Comparison of ENCODE assay signal across 28 cellular contexts in the genomic region with DNA sequence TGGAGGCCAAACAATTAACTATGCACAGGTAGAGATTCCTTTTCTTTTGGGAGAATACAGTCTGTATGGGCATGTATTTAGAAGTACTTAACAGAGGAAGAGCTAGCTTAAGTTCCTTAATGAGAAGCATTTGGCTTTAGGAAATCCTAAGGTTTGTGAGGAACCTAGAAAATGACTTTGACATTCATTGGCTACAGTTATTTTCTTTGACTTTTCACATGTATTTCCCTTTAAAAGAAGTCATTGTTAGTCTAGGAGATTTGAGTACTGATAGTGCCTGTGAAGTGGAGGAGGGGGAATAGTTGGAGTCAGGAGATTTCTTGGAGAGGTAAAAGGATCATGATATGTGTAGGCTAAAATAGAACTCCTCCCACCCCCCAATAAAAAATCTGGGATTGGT. TPM values are rescaled to one million over a fixed set of nuclear protein-coding genes. Genes with fewer than 3 reads are reported as not detected.
DNase-seq lines count a peak whose midpoint lies in the region; ATAC-seq and TF ChIP-seq lines count a peak whose summit lies in the region.
"Had no signal": no experiment of that assay in that cellular context is flagged by ENCODE, and none has a peak within 500 bp of the region (broad histone marks: within the 10 kb centered on the region; RNA-seq: fewer than 3 reads in every experiment).

No MANE protein-coding gene starts in this region.

- H2AFZ ChIP-seq in neural progenitor cell (replicated peaks): no peak overlapping the region

- H3K36me3 ChIP-seq in HUES64 (ENCODE audit: insufficient read depth, low read length) (peaks cover 66% of the 10 kb centered on the region), neural progenitor cell (peaks cover 16% of the 10 kb centered on the region)
- H3K36me3 ChIP-seq: tibial artery had no signal

- peak overlapping the region; percentile 20 for H3K4me2 ChIP-seq in neural progenitor cell
- H3K4me2 ChIP-seq: KMS-11 had no signal

- ATAC-seq in activated T-cell treated with anti-CD3 and anti-CD28 coated beads, Interleukin-2, amount 50 U/mL, for 72 hours (replicated peaks in 1 of 2): no peak
- no peak for ATAC-seq in T-cell (replicated peaks in 1 of 4)
- ATAC-seq in effector memory CD8-positive, alpha-beta T cell (replicated peaks): no peak
- ATAC-seq: HCT116; naive thymus-derived CD8-positive, alpha-beta T cell; psoas muscle had no signal

- peaks cover 9 to 19% of the 10 kb centered on the region in 2 donors for H3K36me3 Mint-ChIP-seq in activated T-cell treated with anti-CD3 and anti-CD28 coated beads, Interleukin-2, amount 50 U/mL, for 72 hours (ENCODE audit: insufficient read depth in 2 of 2)
- peaks cover 5% of the 10 kb centered on the region for H3K36me3 Mint-ChIP-seq in endothelial cell (ENCODE audit: low read depth, unreplicated experiment)
- peaks cover 14% of the 10 kb centered on the region for H3K36me3 Mint-ChIP-seq in neural progenitor cell
- no peaks in the 10 kb centered on the region for H3K36me3 Mint-ChIP-seq in T-cell
- peaks cover 18% of the 10 kb centered on the region for H3K36me3 Mint-ChIP-seq in effector memory CD8-positive, alpha-beta T cell (ENCODE audit: insufficient read depth)

- peaks cover 10% of the 10 kb centered on the region for H3F3A ChIP-seq in neural progenitor cell (ENCODE audit: low read depth)

- DNase-seq in activated T-cell treated with anti-CD3 and anti-CD28 coated beads, Interleukin-2, amount 50 U/mL, for 72 hours: no peak
- no peak for DNase-seq in activated T-cell treated with anti-CD3 and anti-CD28 coated beads, Interleukin-2, amount 50 U/mL, for 48 hours
- no peak for DNase-seq in endothelial cell (ENCODE audit: low spot score)
- DNase-seq in neural progenitor cell (ENCODE audit: low spot score): no peak
- no peak for DNase-seq in T-cell
- no peak for DNase-seq in NCI-H524 treated with DMSO at 0.1 percent for 48 hours (lab: John Stamatoyannopoulos, UW)
- no peak for DNase-seq in effector memory CD8-positive, alpha-beta T cell
- DNase-seq: ACHN; activated gamma-delta T cell; activated naive CD8-positive, alpha-beta T cell treated with anti-CD3 and anti-CD28 coated beads, Interleukin-2, amount 10 ng/mL, durations not matched to agents 7 days and 5 days; aorta; CD4-positive, alpha-beta memory T cell; effector CD8-positive, alpha-beta T cell; glutamatergic neuron; kidney; naive thymus-derived CD8-positive, alpha-beta T cell; NCI-H1417; NCI-H2029; NCI-H526 treated with DMSO at 0.1 percent for 48 hours; NK-92 treated with Interleukin-12 subunit alpha and Interleukin-12 subunit beta, amount 100 ng/mL, for 24 hours; occipital lobe; psoas muscle; stimulated activated CD4-positive, alpha-beta T cell treated with anti-CD3 and anti-CD28 coated beads, Interleukin-4, amount 100 ng/mL, for 1 hour; tibial artery had no signal

- H3K4me3 Mint-ChIP-seq in activated T-cell treated with anti-CD3 and anti-CD28 coated beads, Interleukin-2, amount 50 U/mL, for 72 hours: peak overlapping the region in 1 of 2 donors; percentile 43
- H3K4me3 Mint-ChIP-seq in endothelial cell (ENCODE audit: unreplicated experiment) (no peak overlapping the region), neural progenitor cell (no peak overlapping the region), T-cell (no peak overlapping the region)
- H3K4me3 Mint-ChIP-seq in effector memory CD8-positive, alpha-beta T cell: no peak overlapping the region
- H3K4me3 Mint-ChIP-seq: activated naive CD8-positive, alpha-beta T cell treated with anti-CD3 and anti-CD28 coated beads, Interleukin-2, amount 10 ng/mL, durations not matched to agents 7 days and 5 days; B cell; CD4-positive, alpha-beta memory T cell; naive thymus-derived CD8-positive, alpha-beta T cell had no signal

- H3K9me3 ChIP-seq in HUES64 (ENCODE audit: insufficient read depth, low read depth, low read length) (no peaks in the 10 kb centered on the region), neural progenitor cell (ENCODE audit: low read depth) (no peaks in the 10 kb centered on the region)
- H3K9me3 ChIP-seq: psoas muscle, tibial artery had no signal

- POLR2A ChIA-PET in T-cell (lab: Charles Lee): no interaction called here

- H3K27me3 Mint-ChIP-seq in activated T-cell treated with anti-CD3 and anti-CD28 coated beads, Interleukin-2, amount 50 U/mL, for 72 hours (ENCODE audit: low read depth): no peaks in the 10 kb centered on the region
- H3K27me3 Mint-ChIP-seq in endothelial cell (ENCODE audit: unreplicated experiment): peaks cover 7% of the 10 kb centered on the region
- peaks cover 2% of the 10 kb centered on the region for H3K27me3 Mint-ChIP-seq in neural progenitor cell (ENCODE audit: insufficient read depth, low read depth)
- peaks cover 0 to 2% of the 10 kb centered on the region in 2 donors for H3K27me3 Mint-ChIP-seq in T-cell
- H3K27me3 Mint-ChIP-seq in effector memory CD8-positive, alpha-beta T cell: no peaks in the 10 kb centered on the region
- H3K27me3 Mint-ChIP-seq: activated naive CD8-positive, alpha-beta T cell treated with anti-CD3 and anti-CD28 coated beads, Interleukin-2, amount 10 ng/mL, durations not matched to agents 7 days and 5 days; B cell; CD4-positive, alpha-beta memory T cell had no signal

- H3K79me2 ChIP-seq in neural progenitor cell (ENCODE audit: low read depth): peaks cover 86% of the 10 kb centered on the region

- H3K9me3 Mint-ChIP-seq in activated T-cell treated with anti-CD3 and anti-CD28 coated beads, Interleukin-2, amount 50 U/mL, for 72 hours: no peaks in the 10 kb centered on the region
- H3K9me3 Mint-ChIP-seq in endothelial cell (ENCODE audit: unreplicated experiment) (no peaks in the 10 kb centered on the region), neural progenitor cell (no peaks in the 10 kb centered on the region), T-cell (no peaks in the 10 kb centered on the region)
- no peaks in the 10 kb centered on the region for H3K9me3 Mint-ChIP-seq in effector memory CD8-positive, alpha-beta T cell
- H3K9me3 Mint-ChIP-seq: activated naive CD8-positive, alpha-beta T cell treated with anti-CD3 and anti-CD28 coated beads, Interleukin-2, amount 10 ng/mL, durations not matched to agents 7 days and 5 days; CD4-positive, alpha-beta memory T cell; naive thymus-derived CD8-positive, alpha-beta T cell had no signal

- H3K4me3 ChIP-seq in HUES64 (ENCODE audit: low read length) (peak overlapping the region; percentile 93), neural progenitor cell (no peak overlapping the region)
- H3K4me3 ChIP-seq: psoas muscle, tibial artery had no signal

- CTCF ChIA-PET in T-cell (lab: Charles Lee): no interaction called here

- peaks cover 26% of the 10 kb centered on the region for H3K4me1 Mint-ChIP-seq in activated T-cell treated with anti-CD3 and anti-CD28 coated beads, Interleukin-2, amount 50 U/mL, for 72 hours (ENCODE audit: low read depth)
- H3K4me1 Mint-ChIP-seq in endothelial cell (ENCODE audit: unreplicated experiment) (peaks cover 29% of the 10 kb centered on the region), neural progenitor cell (peaks cover 18% of the 10 kb centered on the region), T-cell (peaks cover 22 to 26% (median 24%) of the 10 kb centered on the region in 3 donors)
- H3K4me1 Mint-ChIP-seq in effector memory CD8-positive, alpha-beta T cell (ENCODE audit: low read depth in 2 of 2): peaks cover 19 to 23% of the 10 kb centered on the region in 2 donors

- TF ChIP-seq CTCF in endothelial cell (IDR thresholded peaks at IDR 0.05; ENCODE audit: unreplicated experiment) (no peak), neural progenitor cell (IDR thresholded peaks at IDR 0.05) (no peak)

- peak overlapping the region; percentile 76 for H3K27ac ChIP-seq in HUES64 (ENCODE audit: low read depth, low read length)
- H3K27ac ChIP-seq in neural progenitor cell: no peak overlapping the region
- H3K27ac ChIP-seq: KMS-11, psoas muscle, tibial artery had no signal

- H3K27ac Mint-ChIP-seq in activated T-cell treated with anti-CD3 and anti-CD28 coated beads, Interleukin-2, amount 50 U/mL, for 72 hours: peak overlapping the region; percentile 20
- H3K27ac Mint-ChIP-seq in endothelial cell (ENCODE audit: unreplicated experiment): peak overlapping the region; percentile 3
- no peak overlapping the region for H3K27ac Mint-ChIP-seq in neural progenitor cell
- no peak overlapping the region for H3K27ac Mint-ChIP-seq in T-cell
- H3K27ac Mint-ChIP-seq in effector memory CD8-positive, alpha-beta T cell: no peak overlapping the region
- H3K27ac Mint-ChIP-seq: activated naive CD8-positive, alpha-beta T cell treated with anti-CD3 and anti-CD28 coated beads, Interleukin-2, amount 10 ng/mL, durations not matched to agents 7 days and 5 days; B cell; naive thymus-derived CD8-positive, alpha-beta T cell had no signal

- peaks cover 34% of the 10 kb centered on the region for H4K20me1 ChIP-seq in neural progenitor cell (ENCODE audit: low read depth)

- H3K4me1 ChIP-seq in HUES64 (ENCODE audit: insufficient read depth, low read length) (peaks cover 28% of the 10 kb centered on the region), neural progenitor cell (peaks cover 19% of the 10 kb centered on the region)

- no peak overlapping the region; the same call in 1 of the 2 replicates for H3K9ac ChIP-seq in HUES64 (ENCODE audit: low read depth, low read length)
- H3K9ac ChIP-seq in neural progenitor cell: no peak overlapping the region
- H3K9ac ChIP-seq: KMS-11 had no signal

- H3K27me3 ChIP-seq in HUES64 (ENCODE audit: insufficient read depth, low read length): no peaks in the 10 kb centered on the region
- H3K27me3 ChIP-seq in neural progenitor cell: no peaks in the 10 kb centered on the region
- H3K27me3 ChIP-seq: tibial artery had no signal

RNA-seq across cellular contexts. Expression of a gene that starts 3.6 kb away (rescaled TPM):
- 100 to 1,000 TPM; 120 to 149 TPM for total RNA-seq in activated T-cell treated with anti-CD3 and anti-CD28 coated beads, Interleukin-2, amount 50 U/mL, for 72 hours
- 88.0 TPM for polyA plus RNA-seq in HUES64 (2013, experiment 1 of 2)
- 91.0 TPM for polyA plus RNA-seq in HUES64 (2013, experiment 2 of 2)
- total RNA-seq in endothelial cell (ENCODE audit: unreplicated experiment) (58.8 TPM), neural progenitor cell (ENCODE audit: low replicate concordance) (237 and 314 TPM in 2 replicates), T-cell (10 to 100 TPM in 4 of 5 donors, 1 to 10 TPM in 1; 8.3 to 21.4 (median 13.0) TPM)

Comparison
In these comparisons a context has a peak if more than half of its experiments do, and no peak if none do; other contexts are left out.
1. H3K27ac Mint-ChIP-seq: peak in activated T-cell treated with anti-CD3 and anti-CD28 coated beads, Interleukin-2, amount 50 U/mL, for 72 hours (single experiment) and endothelial cell (single experiment); none in neural progenitor cell (single experiment), T-cell (0 of 2) and effector memory CD8-positive, alpha-beta T cell (0 of 2).